Comparison of ENCODE assay signal across 22 cellular contexts in genomic region chr7:155789001-155789725, GRCh38. TPM values are rescaled to one million over a fixed set of nuclear protein-coding genes. Genes with fewer than 3 reads are reported as not detected.
A peak's percentile ranks its signal among the peaks of the same experiment; 100 is the strongest.
DNase-seq lines count a peak whose midpoint lies in the region; ATAC-seq, FAIRE-seq and TF ChIP-seq lines count a peak whose summit lies in the region.
"Had no signal": no experiment of that assay in that cellular context is flagged by ENCODE, and none has a peak within 500 bp of the region (broad histone marks: within the 10 kb centered on the region; RNA-seq: fewer than 3 reads in every experiment).

No MANE protein-coding gene starts in this region.

- H3K4me3 ChIP-seq in epithelial cell of esophagus (ENCODE audit: low read length) (no peak overlapping the region), neuronal stem cell (ENCODE audit: low read length in 2 of 2) (no peak overlapping the region)
- H3K4me3 ChIP-seq: left lung, upper lobe of right lung had no signal

- no peak overlapping the region for H3K4me2 ChIP-seq in neuronal stem cell (ENCODE audit: insufficient read depth, low read length, poor library complexity, severe bottlenecking)

- H2BK5ac ChIP-seq in neuronal stem cell (ENCODE audit: low read length), result peak overlapping the region; percentile 71

- H3K27me3 Mint-ChIP-seq in natural killer cell treated with Interleukin-12 subunit alpha and Interleukin-12 subunit beta and Interleukin-15 and Interleukin-18, amount 100 ng/mL, for 72 hours, result peaks cover 0 to 3% of the 10 kb centered on the region in 2 donors
- H3K27me3 Mint-ChIP-seq in natural killer cell (ENCODE audit: low read depth in 2 of 2) (peaks cover 5 to 6% of the 10 kb centered on the region in 2 donors), immature natural killer cell (ENCODE audit: low read depth in 3 of 3) (peaks cover 0 to 11% (median 8%) of the 10 kb centered on the region in 3 donors)

- no peak overlapping the region for H2BK120ac ChIP-seq in neuronal stem cell (ENCODE audit: low read depth, low read length)

- H4K91ac ChIP-seq in neuronal stem cell (ENCODE audit: low read depth, low read length, poor library complexity), result no peak overlapping the region

- intact Hi-C loops in natural killer cell (cut with micrococcal nuclease), result no loop called here

- peak overlapping the region; percentile 75 for H2BK15ac ChIP-seq in neuronal stem cell (ENCODE audit: low read length)

- TF ChIP-seq CTCF in natural killer cell (IDR thresholded peaks at IDR 0.05), result no peak
- no peak for TF ChIP-seq CTCF in epithelial cell of esophagus (IDR thresholded peaks at IDR 0.05; ENCODE audit: insufficient read depth, low read depth, low read length, missing control alignments)
- no peak for TF ChIP-seq CTCF in D721Med (IDR thresholded peaks at IDR 0.05; ENCODE audit: insufficient read depth, missing control alignments)

- H3K9me3 ChIP-seq in neuronal stem cell (replicated peaks in 1 of 2; ENCODE audit: control insufficient read depth in 2 of 2, insufficient read depth in 1 of 2, low read depth in 1 of 2, low read length in 2 of 2), result peaks cover 0 to 8% of the 10 kb centered on the region in 2 donors
- H3K9me3 ChIP-seq: left lung, upper lobe of right lung had no signal

- H3K9me3 Mint-ChIP-seq in natural killer cell treated with Interleukin-12 subunit alpha and Interleukin-12 subunit beta and Interleukin-15 and Interleukin-18, amount 100 ng/mL, for 72 hours, result no peaks in the 10 kb centered on the region
- H3K9me3 Mint-ChIP-seq in natural killer cell, result no peaks in the 10 kb centered on the region
- H3K9me3 Mint-ChIP-seq in immature natural killer cell, result no peaks in the 10 kb centered on the region
- H3K9me3 Mint-ChIP-seq: T-helper 1 cell treated with Interleukin-12 subunit alpha and Interleukin-12 subunit beta and Interleukin-4 antibody, amounts not matched to agents 30 μg/mL and 1 μg/mL, for 36 hours had no signal

- peak overlapping the region; percentile 48 for H4K8ac ChIP-seq in neuronal stem cell (ENCODE audit: low read depth, low read length)

- no peak overlapping the region for H2AFZ ChIP-seq in neuronal stem cell (ENCODE audit: low read length)

- peak overlapping the region; percentile 27 for H3K18ac ChIP-seq in neuronal stem cell (ENCODE audit: low read length)

- no peak for ATAC-seq in natural killer cell treated with Interleukin-12 subunit alpha and Interleukin-12 subunit beta and Interleukin-15 and Interleukin-18, amount 100 ng/mL, for 72 hours
- ATAC-seq in natural killer cell, result no peak
- ATAC-seq: activated CD8-positive, alpha-beta T cell treated with anti-CD3 and anti-CD28 coated beads, Interleukin-2, amount 10 ng/mL, durations not matched to agents 7 days and 5 days; left lung; upper lobe of right lung had no signal

- no peak for FAIRE-seq in D721Med (lab: Jason Lieb, UNC)

- H3K9ac ChIP-seq in neuronal stem cell (ENCODE audit: low read depth, low read length, poor library complexity), result no peak overlapping the region

- H3K27ac Mint-ChIP-seq in natural killer cell treated with Interleukin-12 subunit alpha and Interleukin-12 subunit beta and Interleukin-15 and Interleukin-18, amount 100 ng/mL, for 72 hours, result no peak overlapping the region
- H3K27ac Mint-ChIP-seq in natural killer cell (no peak overlapping the region), immature natural killer cell (no peak overlapping the region)
- H3K27ac Mint-ChIP-seq: activated CD8-positive, alpha-beta T cell treated with anti-CD3 and anti-CD28 coated beads, Interleukin-2, amount 10 ng/mL, durations not matched to agents 7 days and 5 days; T-helper 1 cell treated with Interleukin-12 subunit alpha and Interleukin-12 subunit beta and Interleukin-4 antibody, amounts not matched to agents 30 μg/mL and 1 μg/mL, for 36 hours had no signal

- H3K36me3 ChIP-seq in neuronal stem cell (replicated peaks in 1 of 2; ENCODE audit: control insufficient read depth in 2 of 2, insufficient read depth in 2 of 2, low read length in 2 of 2), result peaks cover 3 to 4% of the 10 kb centered on the region in 2 donors
- H3K36me3 ChIP-seq: upper lobe of right lung had no signal

- H3K79me1 ChIP-seq in neuronal stem cell (ENCODE audit: low read depth, low read length), result no peaks in the 10 kb centered on the region

- H3K27ac ChIP-seq in neuronal stem cell (replicated peaks; ENCODE audit: low read length), result no peak overlapping the region
- H3K27ac ChIP-seq: C4-2B, left lung, upper lobe of right lung had no signal

- H3K4me1 ChIP-seq in neuronal stem cell (ENCODE audit: control insufficient read depth in 2 of 2, insufficient read depth in 1 of 2, low read depth in 1 of 2, low read length in 2 of 2), result peaks cover 0 to 6% of the 10 kb centered on the region in 2 donors
- H3K4me1 ChIP-seq: upper lobe of right lung had no signal

- peak overlapping the region; percentile 95 for H3K23ac ChIP-seq in neuronal stem cell (ENCODE audit: low read depth, low read length, poor library complexity)

- no peak overlapping the region for H3K4me3 Mint-ChIP-seq in natural killer cell treated with Interleukin-12 subunit alpha and Interleukin-12 subunit beta and Interleukin-15 and Interleukin-18, amount 100 ng/mL, for 72 hours
- H3K4me3 Mint-ChIP-seq in natural killer cell, result no peak overlapping the region
- peak overlapping the region in 2 of 5 donors; percentile 33 to 45 for H3K4me3 Mint-ChIP-seq in immature natural killer cell
- H3K4me3 Mint-ChIP-seq: activated CD8-positive, alpha-beta T cell treated with anti-CD3 and anti-CD28 coated beads, Interleukin-2, amount 10 ng/mL, durations not matched to agents 7 days and 5 days; T-helper 1 cell treated with Interleukin-12 subunit alpha and Interleukin-12 subunit beta and Interleukin-4 antibody, amounts not matched to agents 30 μg/mL and 1 μg/mL, for 36 hours had no signal

- H3K14ac ChIP-seq in neuronal stem cell (ENCODE audit: low read length), result no peak overlapping the region

- no peak overlapping the region for H3K4ac ChIP-seq in neuronal stem cell (ENCODE audit: low read length)

- H3K36me3 Mint-ChIP-seq in natural killer cell treated with Interleukin-12 subunit alpha and Interleukin-12 subunit beta and Interleukin-15 and Interleukin-18, amount 100 ng/mL, for 72 hours, result no peaks in the 10 kb centered on the region
- no peaks in the 10 kb centered on the region for H3K36me3 Mint-ChIP-seq in natural killer cell
- peaks cover 0 to 18% (median 6%) of the 10 kb centered on the region in 3 donors for H3K36me3 Mint-ChIP-seq in immature natural killer cell

- peaks cover 0 to 6% (median 0%) of the 10 kb centered on the region in 3 experiments for H3K27me3 ChIP-seq in neuronal stem cell (ENCODE audit: control insufficient read depth in 3 of 3, insufficient read depth in 3 of 3, low read depth in 1 of 3, low read length in 3 of 3)
- H3K27me3 ChIP-seq: upper lobe of right lung had no signal

- DNase-seq in natural killer cell treated with Interleukin-12 subunit alpha and Interleukin-12 subunit beta and Interleukin-15 and Interleukin-18, amount 100 ng/mL, for 72 hours (ENCODE audit: low spot score), result peak; percentile 53
- DNase-seq in natural killer cell, result no peak
- DNase-seq in epithelial cell of esophagus (ENCODE audit: low read depth), result peak; percentile 43
- DNase-seq in neuronal stem cell (ENCODE audit: low spot score), result no peak
- DNase-seq in kidney glomerular epithelial cell (lab: John Stamatoyannopoulos, UW), result no peak
- no peak for DNase-seq in Kasumi-1 (lab: John Stamatoyannopoulos, UW)
- DNase-seq in D721Med (ENCODE audit: insufficient read length, low spot score), result no peak
- no peak for DNase-seq in immature natural killer cell
- DNase-seq: activated CD8-positive, alpha-beta T cell treated with anti-CD3 and anti-CD28 coated beads, Interleukin-2, amount 10 ng/mL, durations not matched to agents 7 days and 5 days; activated gamma-delta T cell; activated T-cell treated with anti-CD3 and anti-CD28 coated beads for 4 hours; KBM-7; NCI-H1417 treated with DMSO at 0.1 percent for 48 hours; NCI-H524; upper lobe of right lung had no signal

- WGBS in neuronal stem cell (ENCODE audit: extremely low coverage in 2 of 2, insufficient read length in 2 of 2, insufficient replicate concordance in 1 of 2), 2 donors, result no CpG with 5 or more reads among the region's 29 CpGs

- H2BK12ac ChIP-seq in neuronal stem cell (ENCODE audit: low read length), result peak overlapping the region; percentile 73

- peak overlapping the region; percentile 92 for H2AK5ac ChIP-seq in neuronal stem cell (ENCODE audit: low read depth, low read length)

- H3K4me1 Mint-ChIP-seq in natural killer cell treated with Interleukin-12 subunit alpha and Interleukin-12 subunit beta and Interleukin-15 and Interleukin-18, amount 100 ng/mL, for 72 hours (ENCODE audit: low read depth in 2 of 2), result peaks cover 4% of the 10 kb centered on the region in 2 donors
- H3K4me1 Mint-ChIP-seq in natural killer cell, result peaks cover 4 to 6% of the 10 kb centered on the region in 2 donors
- H3K4me1 Mint-ChIP-seq in immature natural killer cell, result peaks cover 10 to 13% of the 10 kb centered on the region in 2 donors

RNA-seq across cellular contexts. Expression of gene SHH, which starts 23.1 kb away (rescaled TPM):
- not detected for total RNA-seq in natural killer cell treated with Interleukin-12 subunit alpha and Interleukin-12 subunit beta and Interleukin-15 and Interleukin-18, amount 100 ng/mL, for 72 hours
- not detected for total RNA-seq in natural killer cell
- polyA plus RNA-seq in neuronal stem cell (2013, experiment 1 of 2), result 0.08 TPM
- 0.06 TPM for polyA plus RNA-seq in neuronal stem cell (2013, experiment 2 of 2)
- polyA plus RNA-seq in immature natural killer cell, result not detected
- total RNA-seq: fibroblast of villous mesenchyme, posterior vena cava, skeletal muscle tissue, subcutaneous adipose tissue had no signal

Comparison
In these comparisons a context has a peak if more than half of its experiments do, and no peak if none do; other contexts are left out.
1. DNase-seq: peak in natural killer cell treated with Interleukin-12 subunit alpha and Interleukin-12 subunit beta and Interleukin-15 and Interleukin-18, amount 100 ng/mL, for 72 hours (single experiment) and epithelial cell of esophagus (single experiment); none in natural killer cell (single experiment), neuronal stem cell (single experiment), kidney glomerular epithelial cell (single experiment), Kasumi-1 (0 of 2), D721Med (single experiment) and immature natural killer cell (0 of 3).